In genomic region chr5:139475865-139476651, GRCh38 we compare ENCODE assay signal across 22 cellular contexts. TPM values are rescaled to one million over a fixed set of nuclear protein-coding genes. Genes with fewer than 3 reads are reported as not detected.
DNase-seq lines count a peak whose midpoint lies in the region; ATAC-seq and TF ChIP-seq lines count a peak whose summit lies in the region.
"Had no signal": no experiment of that assay in that cellular context is flagged by ENCODE, and none has a peak within 500 bp of the region (broad histone marks: within the 10 kb centered on the region; RNA-seq: fewer than 3 reads in every experiment).

No MANE protein-coding gene starts in this region.

- H3K9ac ChIP-seq in Loucy (ENCODE audit: low read depth, low read length, poor library complexity, severe bottlenecking): peak overlapping the region; percentile 95

- H3K9me3 ChIP-seq in Loucy (ENCODE audit: insufficient read depth, low read depth, low read length): no peaks in the 10 kb centered on the region
- H3K9me3 ChIP-seq in upper lobe of left lung: no peaks in the 10 kb centered on the region
- H3K9me3 ChIP-seq: right lobe of liver had no signal

- TF ChIP-seq EP300 in upper lobe of left lung (IDR thresholded peaks at IDR 0.05): no peak

- peaks cover 75% of the 10 kb centered on the region for H3K4me1 Mint-ChIP-seq in activated naive CD8-positive, alpha-beta T cell (ENCODE audit: low read depth)
- H3K4me1 Mint-ChIP-seq in activated naive CD8-positive, alpha-beta T cell treated with anti-CD3 and anti-CD28 coated beads, Interleukin-2, amount 50 U/mL, for 24 hours: peaks cover 53% of the 10 kb centered on the region
- peaks cover 57 to 61% of the 10 kb centered on the region in 2 donors for H3K4me1 Mint-ChIP-seq in effector memory CD8-positive, alpha-beta T cell (ENCODE audit: low read depth in 2 of 2)

- H3K79me2 ChIP-seq in Loucy (ENCODE audit: insufficient read depth, low read length): peaks cover 90% of the 10 kb centered on the region

- no peaks in the 10 kb centered on the region for H3K9me2 ChIP-seq in Loucy (replicated peaks; ENCODE audit: low read depth, low read length)

- H3K27ac Mint-ChIP-seq in activated naive CD8-positive, alpha-beta T cell: peak overlapping the region; percentile 10
- no peak overlapping the region for H3K27ac Mint-ChIP-seq in activated naive CD8-positive, alpha-beta T cell treated with anti-CD3 and anti-CD28 coated beads, Interleukin-2, amount 50 U/mL, for 24 hours
- peak overlapping the region; percentile 52 to 84 for H3K27ac Mint-ChIP-seq in effector memory CD8-positive, alpha-beta T cell

- peaks cover 20% of the 10 kb centered on the region for H4K20me1 ChIP-seq in Loucy (ENCODE audit: insufficient read depth, low read length, poor library complexity, severe bottlenecking)

- H3K27me3 ChIP-seq in Loucy (ENCODE audit: insufficient read depth, low read length, poor library complexity, severe bottlenecking): no peaks in the 10 kb centered on the region
- no peaks in the 10 kb centered on the region for H3K27me3 ChIP-seq in upper lobe of left lung
- H3K27me3 ChIP-seq: right lobe of liver had no signal

- H3K27me3 Mint-ChIP-seq in activated naive CD8-positive, alpha-beta T cell: no peaks in the 10 kb centered on the region
- no peaks in the 10 kb centered on the region for H3K27me3 Mint-ChIP-seq in activated naive CD8-positive, alpha-beta T cell treated with anti-CD3 and anti-CD28 coated beads, Interleukin-2, amount 50 U/mL, for 24 hours
- no peaks in the 10 kb centered on the region for H3K27me3 Mint-ChIP-seq in effector memory CD8-positive, alpha-beta T cell
- H3K27me3 Mint-ChIP-seq: stimulated activated naive CD8-positive, alpha-beta T cell treated with anti-CD3 and anti-CD28 coated beads, Interleukin-15, amount 100 ng/mL, for 72 hours had no signal

- no peak for TF ChIP-seq CTCF in Loucy (conservative IDR thresholded peaks at IDR 0.05; ENCODE audit: low read length)
- no peak for TF ChIP-seq CTCF in upper lobe of left lung (IDR thresholded peaks at IDR 0.05)

- peak overlapping the region in 3 of 4 donors; percentile 20 to 88 (median 76) for H3K27ac ChIP-seq in upper lobe of left lung
- H3K27ac ChIP-seq: right lobe of liver had no signal

- peaks cover 16% of the 10 kb centered on the region; the same call in 1 of the 2 replicates for H3K36me3 ChIP-seq in Loucy (ENCODE audit: insufficient read depth, low read length)
- H3K36me3 ChIP-seq in upper lobe of left lung: peaks cover 13 to 57% (median 35%) of the 10 kb centered on the region in 4 donors
- H3K36me3 ChIP-seq: right lobe of liver had no signal

- H3K4me3 ChIP-seq in Loucy (ENCODE audit: low read length, poor library complexity, severe bottlenecking) (peak overlapping the region; percentile 64), upper lobe of left lung (no peak overlapping the region)
- H3K4me3 ChIP-seq: GM12878, right lobe of liver had no signal

- 71 to 74% methylated on average over 11 to 14 of the region's 14 CpGs for WGBS in upper lobe of left lung, 2 donors

- DNase-seq in activated naive CD8-positive, alpha-beta T cell treated with anti-CD3 and anti-CD28 coated beads, Interleukin-2, amount 50 U/mL, for 24 hours: no peak
- no peak for DNase-seq in effector memory CD8-positive, alpha-beta T cell
- DNase-seq in upper lobe of left lung: no peak
- no peak for DNase-seq in NCI-H774 (lab: John Stamatoyannopoulos, UW)
- no peak for DNase-seq in globus pallidus (ENCODE audit: low spot score)
- DNase-seq in activated effector memory CD4-positive, alpha-beta T cell treated with Interleukin-2 at 50 U/mL for 16 hours: no peak
- DNase-seq: activated CD4-positive, alpha-beta T cell treated with anti-CD3 and anti-CD28 coated beads for 1 hour; activated T-cell treated with anti-CD3 and anti-CD28 coated beads, Interleukin-2, amount 50 U/mL, for 48 hours; aorta; right lobe of liver; SHP77 treated with DMSO at 0.1 percent for 48 hours; stimulated activated naive CD8-positive, alpha-beta T cell treated with anti-CD3 and anti-CD28 coated beads, Interleukin-15, amount 100 ng/mL, for 72 hours; T1000 had no signal

- peaks cover 6% of the 10 kb centered on the region for H3K36me3 Mint-ChIP-seq in activated naive CD8-positive, alpha-beta T cell
- H3K36me3 Mint-ChIP-seq in activated naive CD8-positive, alpha-beta T cell treated with anti-CD3 and anti-CD28 coated beads, Interleukin-2, amount 50 U/mL, for 24 hours (ENCODE audit: low read depth): peaks cover 22% of the 10 kb centered on the region
- H3K36me3 Mint-ChIP-seq in effector memory CD8-positive, alpha-beta T cell (ENCODE audit: insufficient read depth): peaks cover 48% of the 10 kb centered on the region

- no peak for TF ChIP-seq POLR2A in upper lobe of left lung (IDR thresholded peaks at IDR 0.05)

- H3K4me1 ChIP-seq in Loucy (ENCODE audit: insufficient read depth, low read length, poor library complexity, severe bottlenecking) (peaks cover 92% of the 10 kb centered on the region), upper lobe of left lung (peaks cover 52 to 73% (median 61%) of the 10 kb centered on the region in 4 donors)
- H3K4me1 ChIP-seq: right lobe of liver had no signal

- H3K4me3 Mint-ChIP-seq in activated naive CD8-positive, alpha-beta T cell: no peak overlapping the region
- H3K4me3 Mint-ChIP-seq in activated naive CD8-positive, alpha-beta T cell treated with anti-CD3 and anti-CD28 coated beads, Interleukin-2, amount 50 U/mL, for 24 hours: no peak overlapping the region
- peak overlapping the region; percentile 70 to 72 for H3K4me3 Mint-ChIP-seq in effector memory CD8-positive, alpha-beta T cell
- H3K4me3 Mint-ChIP-seq: stimulated activated naive CD8-positive, alpha-beta T cell treated with anti-CD3 and anti-CD28 coated beads, Interleukin-15, amount 100 ng/mL, for 72 hours had no signal

- no peak for ATAC-seq in activated naive CD8-positive, alpha-beta T cell treated with anti-CD3 and anti-CD28 coated beads, Interleukin-2, amount 50 U/mL, for 24 hours
- no peak for ATAC-seq in effector memory CD8-positive, alpha-beta T cell (replicated peaks)
- no peak for ATAC-seq in upper lobe of left lung (ENCODE audit: low FRiP score in 2 of 2)
- ATAC-seq: HepG2 had no signal

- no peaks in the 10 kb centered on the region for H3K9me3 Mint-ChIP-seq in activated naive CD8-positive, alpha-beta T cell (ENCODE audit: low read depth)
- no peaks in the 10 kb centered on the region for H3K9me3 Mint-ChIP-seq in activated naive CD8-positive, alpha-beta T cell treated with anti-CD3 and anti-CD28 coated beads, Interleukin-2, amount 50 U/mL, for 24 hours
- no peaks in the 10 kb centered on the region for H3K9me3 Mint-ChIP-seq in effector memory CD8-positive, alpha-beta T cell
- H3K9me3 Mint-ChIP-seq: stimulated activated naive CD8-positive, alpha-beta T cell treated with anti-CD3 and anti-CD28 coated beads, Interleukin-15, amount 100 ng/mL, for 72 hours had no signal

- H3F3A ChIP-seq in Loucy (ENCODE audit: low read depth): no peaks in the 10 kb centered on the region

- no peak overlapping the region for H2AFZ ChIP-seq in Loucy (ENCODE audit: low read length)

- peak overlapping the region; percentile 87 for H3K4me2 ChIP-seq in Loucy (ENCODE audit: low read depth, low read length, poor library complexity, severe bottlenecking)

RNA-seq across cellular contexts. Expression of gene SMIM33, which starts 5.3 kb away (rescaled TPM):
- not detected for total RNA-seq in upper lobe of left lung
- total RNA-seq: aorta, chondrocyte, G401, HepG2, mononuclear cell, NCI-H460, osteocyte, right lobe of liver had no signal

RNA-seq across cellular contexts. Expression of gene STING1, which starts 6.5 kb away (rescaled TPM):
- 100 to 1,000 TPM in 5 of 6 donors, 10 to 100 TPM in 1; 70.3 to 141 (median 107) TPM for total RNA-seq in upper lobe of left lung

RNA-seq across cellular contexts. Expression of gene ECSCR, which starts 13.5 kb away (rescaled TPM):
- total RNA-seq in upper lobe of left lung: 10 to 100 TPM in 5 of 6 donors, 1 to 10 TPM in 1; 8.4 to 62.5 (median 24.1) TPM
- total RNA-seq: HepG2, mononuclear cell, NCI-H460, osteocyte had no signal

RNA-seq across cellular contexts. Expression of gene DNAJC18, which starts 36.7 kb away (rescaled TPM):
- 10 to 100 TPM in 1 of 6 donors, 1 to 10 TPM in 5; 1.0 to 11.6 (median 6.3) TPM for total RNA-seq in upper lobe of left lung

Comparison
In these comparisons a context has a peak if more than half of its experiments do, and no peak if none do; other contexts are left out.
1. H3K4me3 Mint-ChIP-seq: peak in effector memory CD8-positive, alpha-beta T cell (2 of 2); none in activated naive CD8-positive, alpha-beta T cell (single experiment) and activated naive CD8-positive, alpha-beta T cell treated with anti-CD3 and anti-CD28 coated beads, Interleukin-2, amount 50 U/mL, for 24 hours (single experiment).